In the genomic region with DNA sequence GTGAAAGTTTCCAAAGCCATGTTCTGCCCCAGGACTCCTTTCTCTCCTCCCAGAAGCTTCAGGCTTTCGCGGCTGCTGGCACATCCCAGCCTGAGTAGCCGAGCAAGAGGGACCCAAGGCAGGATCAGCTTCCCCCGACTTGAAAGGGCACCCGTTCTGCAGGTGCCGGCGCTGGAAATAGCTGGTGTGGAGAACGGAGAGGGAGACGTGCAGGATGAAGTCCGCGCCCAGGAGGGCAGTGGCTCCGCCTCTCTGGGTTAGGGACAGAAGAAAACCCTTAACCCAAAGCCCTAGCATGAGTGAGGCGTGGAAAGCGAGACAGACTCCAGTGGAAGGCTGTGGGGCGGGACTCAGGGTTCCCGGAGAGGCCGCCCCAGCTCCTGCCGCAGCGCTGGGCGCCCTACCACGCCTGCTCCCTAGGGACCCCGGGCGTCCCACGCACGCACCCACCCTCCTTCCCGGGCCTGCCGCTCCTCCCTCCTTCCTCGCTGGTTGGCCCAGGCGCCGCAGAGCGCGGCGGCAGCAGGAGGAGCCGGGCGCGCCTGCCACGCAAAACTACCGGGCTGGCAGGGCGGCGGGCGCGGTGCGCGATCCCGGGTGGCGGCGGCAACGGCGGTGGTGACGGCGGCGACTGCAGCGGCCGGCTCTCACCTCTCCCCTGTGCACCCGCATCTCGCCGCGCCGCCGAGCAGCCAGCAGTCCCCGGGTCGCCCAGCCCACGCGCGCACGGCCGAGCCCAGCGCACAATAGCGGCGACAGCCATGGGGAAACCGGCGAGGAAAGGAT, we compare ENCODE assay signal across 8 cellular contexts. TPM values are rescaled to one million over a fixed set of nuclear protein-coding genes. Genes with fewer than 3 reads are reported as not detected.
DNase-seq lines count a peak whose midpoint lies in the region; ATAC-seq and TF ChIP-seq lines count a peak whose summit lies in the region.

TSS of gene SLC1A1 (plus strand) at position 550 of the 786 bp plus-strand sequence. CDS start at position 762, 212 bp downstream.

- H3K36me3 ChIP-seq in GM06990 (ENCODE audit: control insufficient read depth, insufficient read depth, low read length), result no peaks in the 10 kb centered on the region

- TF ChIP-seq CTCF in GM06990 (IDR thresholded peaks at IDR 0.05; ENCODE audit: insufficient read depth, low read length, poor library complexity, severe bottlenecking) (no peak), HL-60 (IDR thresholded peaks at IDR 0.05; ENCODE audit: insufficient read depth, low read length) (no peak)

- peak within 1 kb of the TSS; percentile 95 for H3K4me3 ChIP-seq in GM06990 (replicated peaks; ENCODE audit: low read depth, low read length)
- H3K4me3 ChIP-seq in HL-60 (replicated peaks; ENCODE audit: insufficient read depth, low read length), result peak within 1 kb of the TSS; percentile 44

- ATAC-seq in GM21381 (IDR thresholded peaks at IDR 0.05; ENCODE audit: unreplicated experiment), result peak; percentile 74
- peak; percentile 79 for ATAC-seq in SK-N-SH treated with all-trans-retinoic acid at 6 μM for 48 hours

- H3K27me3 ChIP-seq in GM06990 (replicated peaks; ENCODE audit: control insufficient read depth, insufficient read depth, low read length) (no peaks in the 10 kb centered on the region), HL-60 (ENCODE audit: insufficient read depth, poor library complexity, severe bottlenecking) (peaks cover 44% of the 10 kb centered on the region)

- peak; percentile 78 for DNase-seq in GM06990 (ENCODE audit: extremely low read depth, insufficient read length)
- DNase-seq in HL-60 (ENCODE audit: low read depth in 1 of 2, low spot score in 1 of 2), result peak; percentile 1 to 13
- DNase-seq in cerebellum (ENCODE audit: low spot score), result peak; percentile 53
- peak; percentile 87 for DNase-seq in kidney tubule cell (ENCODE audit: low spot score)
- peak; percentile 24 to 48 for DNase-seq in stimulated activated CD4-positive, alpha-beta T cell treated with anti-CD3 and anti-CD28 coated beads, Interleukin-2, amount 100 ng/mL, for 24 hours
- no peak for DNase-seq in NCI-H187 treated with DMSO at 0.1 percent for 48 hours (lab: John Stamatoyannopoulos, UW)

- H3K27ac ChIP-seq in HL-60 (replicated peaks), result no peak within 1 kb of the TSS

TF ChIP-seq in SK-N-SH treated with all-trans-retinoic acid at 6 μM for 48 hours, 23 proteins besides CTCF, POLR2A, EP300 and RAD21:
- TF ChIP-seq CSDC2 (CRISPR knock-in tag; IDR thresholded peaks at IDR 0.05) (no peak), ZFP30 (CRISPR knock-in tag; IDR thresholded peaks at IDR 0.05) (no peak), ESRRG (CRISPR knock-in tag; IDR thresholded peaks at IDR 0.05) (no peak), TCF4 (CRISPR knock-in tag; IDR thresholded peaks at IDR 0.05; ENCODE audit: borderline replicate concordance) (no peak), PPARA (CRISPR knock-in tag; IDR thresholded peaks at IDR 0.05; ENCODE audit: borderline replicate concordance) (no peak), ZNF565 (CRISPR knock-in tag; conservative IDR thresholded peaks at IDR 0.05; ENCODE audit: low read depth) (no peak), ARNTL (CRISPR knock-in tag; IDR thresholded peaks at IDR 0.05; ENCODE audit: borderline replicate concordance, low read depth) (no peak), OSR1 (CRISPR knock-in tag; IDR thresholded peaks at IDR 0.05) (no peak), ZFP3 (CRISPR knock-in tag; IDR thresholded peaks at IDR 0.05) (no peak), CREB5 (CRISPR knock-in tag; IDR thresholded peaks at IDR 0.05; ENCODE audit: low read depth) (no peak), ISL1 (CRISPR knock-in tag; IDR thresholded peaks at IDR 0.05) (no peak), GLIS3 (CRISPR knock-in tag; IDR thresholded peaks at IDR 0.05) (no peak), TOX (CRISPR knock-in tag; IDR thresholded peaks at IDR 0.05; ENCODE audit: borderline replicate concordance) (no peak)
- TF ChIP-seq, protein P1, sequence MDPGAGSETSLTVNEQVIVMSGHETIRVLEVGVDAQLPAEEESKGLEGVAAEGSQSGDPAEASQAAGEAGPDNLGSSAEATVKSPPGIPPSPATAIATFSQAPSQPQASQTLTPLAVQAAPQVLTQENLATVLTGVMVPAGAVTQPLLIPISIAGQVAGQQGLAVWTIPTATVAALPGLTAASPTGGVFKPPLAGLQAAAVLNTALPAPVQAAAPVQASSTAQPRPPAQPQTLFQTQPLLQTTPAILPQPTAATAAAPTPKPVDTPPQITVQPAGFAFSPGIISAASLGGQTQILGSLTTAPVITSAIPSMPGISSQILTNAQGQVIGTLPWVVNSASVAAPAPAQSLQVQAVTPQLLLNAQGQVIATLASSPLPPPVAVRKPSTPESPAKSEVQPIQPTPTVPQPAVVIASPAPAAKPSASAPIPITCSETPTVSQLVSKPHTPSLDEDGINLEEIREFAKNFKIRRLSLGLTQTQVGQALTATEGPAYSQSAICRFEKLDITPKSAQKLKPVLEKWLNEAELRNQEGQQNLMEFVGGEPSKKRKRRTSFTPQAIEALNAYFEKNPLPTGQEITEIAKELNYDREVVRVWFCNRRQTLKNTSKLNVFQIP (CRISPR knock-in tag; IDR thresholded peaks at IDR 0.05; ENCODE audit: borderline replicate concordance, low read depth), result no peak
- TF ChIP-seq, protein P2, sequence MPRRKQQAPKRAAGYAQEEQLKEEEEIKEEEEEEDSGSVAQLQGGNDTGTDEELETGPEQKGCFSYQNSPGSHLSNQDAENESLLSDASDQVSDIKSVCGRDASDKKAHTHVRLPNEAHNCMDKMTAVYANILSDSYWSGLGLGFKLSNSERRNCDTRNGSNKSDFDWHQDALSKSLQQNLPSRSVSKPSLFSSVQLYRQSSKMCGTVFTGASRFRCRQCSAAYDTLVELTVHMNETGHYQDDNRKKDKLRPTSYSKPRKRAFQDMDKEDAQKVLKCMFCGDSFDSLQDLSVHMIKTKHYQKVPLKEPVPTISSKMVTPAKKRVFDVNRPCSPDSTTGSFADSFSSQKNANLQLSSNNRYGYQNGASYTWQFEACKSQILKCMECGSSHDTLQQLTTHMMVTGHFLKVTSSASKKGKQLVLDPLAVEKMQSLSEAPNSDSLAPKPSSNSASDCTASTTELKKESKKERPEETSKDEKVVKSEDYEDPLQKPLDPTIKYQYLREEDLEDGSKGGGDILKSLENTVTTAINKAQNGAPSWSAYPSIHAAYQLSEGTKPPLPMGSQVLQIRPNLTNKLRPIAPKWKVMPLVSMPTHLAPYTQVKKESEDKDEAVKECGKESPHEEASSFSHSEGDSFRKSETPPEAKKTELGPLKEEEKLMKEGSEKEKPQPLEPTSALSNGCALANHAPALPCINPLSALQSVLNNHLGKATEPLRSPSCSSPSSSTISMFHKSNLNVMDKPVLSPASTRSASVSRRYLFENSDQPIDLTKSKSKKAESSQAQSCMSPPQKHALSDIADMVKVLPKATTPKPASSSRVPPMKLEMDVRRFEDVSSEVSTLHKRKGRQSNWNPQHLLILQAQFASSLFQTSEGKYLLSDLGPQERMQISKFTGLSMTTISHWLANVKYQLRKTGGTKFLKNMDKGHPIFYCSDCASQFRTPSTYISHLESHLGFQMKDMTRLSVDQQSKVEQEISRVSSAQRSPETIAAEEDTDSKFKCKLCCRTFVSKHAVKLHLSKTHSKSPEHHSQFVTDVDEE (CRISPR knock-in tag; IDR thresholded peaks at IDR 0.05), result no peak

RNA-seq across cellular contexts. Expression of gene SLC1A1, which starts in this region (rescaled TPM):
- total RNA-seq in cerebellum, result 16.7 TPM
